Comparison of ENCODE assay signal across 12 cellular contexts in the genomic region with DNA sequence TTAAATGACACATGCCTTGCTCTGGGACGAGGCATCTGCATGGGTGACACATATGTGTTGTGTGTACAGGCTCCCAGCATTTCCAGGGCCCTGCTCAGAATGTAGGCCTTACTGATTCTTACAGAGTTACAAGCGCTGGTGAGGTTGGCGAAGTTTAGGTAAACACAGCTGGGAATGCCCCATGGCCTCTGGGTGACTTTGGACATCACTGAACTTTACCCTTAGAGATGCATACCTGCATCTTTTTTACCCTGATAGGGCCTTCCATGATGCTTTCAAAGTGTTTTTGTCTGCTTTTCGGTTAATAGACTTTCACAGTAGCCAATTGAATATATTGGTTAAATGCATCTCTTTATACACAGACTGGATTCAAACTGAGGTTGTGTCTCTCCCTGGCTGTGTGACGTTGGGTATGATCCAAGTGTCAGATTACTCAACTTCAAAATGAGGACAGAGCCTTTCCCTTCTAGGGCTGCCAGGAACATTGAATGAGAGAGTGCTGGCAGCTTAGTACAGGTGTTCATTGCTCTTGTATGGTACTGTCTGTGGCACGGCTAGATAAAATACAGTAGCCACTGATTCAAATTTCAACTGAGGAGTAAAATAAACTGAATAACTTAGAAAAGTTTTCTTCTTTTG. TPM values are rescaled to one million over a fixed set of nuclear protein-coding genes. Genes with fewer than 3 reads are reported as not detected.
A peak's percentile ranks its signal among the peaks of the same experiment; 100 is the strongest.
DNase-seq lines count a peak whose midpoint lies in the region; ATAC-seq, FAIRE-seq and TF ChIP-seq lines count a peak whose summit lies in the region.
"Had no signal": no experiment of that assay in that cellular context is flagged by ENCODE, and none has a peak within 500 bp of the region (broad histone marks: within the 10 kb centered on the region; RNA-seq: fewer than 3 reads in every experiment).

No MANE protein-coding gene starts in this region.

- H3K9ac ChIP-seq in colonic mucosa (ENCODE audit: low read depth in 2 of 2, low read length in 2 of 2), result peak overlapping the region in 1 of 2 donors; percentile 62

- H3K9me3 ChIP-seq in colonic mucosa, result no peaks in the 10 kb centered on the region
- H3K9me3 ChIP-seq: SJSA1 had no signal

- H3K27me3 ChIP-seq in colonic mucosa, result no peaks in the 10 kb centered on the region
- H3K27me3 ChIP-seq: SJSA1 had no signal

- no peak overlapping the region for H3K27ac ChIP-seq in colonic mucosa
- H3K27ac ChIP-seq: SJSA1 had no signal

- peak; percentile 27 for FAIRE-seq in H54 (lab: Jason Lieb, UNC)

- H3K4me1 ChIP-seq in colonic mucosa, result peaks cover 14% of the 10 kb centered on the region

- no peak overlapping the region for H3K4me3 ChIP-seq in colonic mucosa
- H3K4me3 ChIP-seq: SJSA1 had no signal

- no peaks in the 10 kb centered on the region for H3K36me3 ChIP-seq in colonic mucosa
- H3K36me3 ChIP-seq: SJSA1 had no signal

- no peak for TF ChIP-seq POLR2A in H54 (IDR thresholded peaks at IDR 0.05; ENCODE audit: low read depth, low read length)

- ATAC-seq in HG03045 (IDR thresholded peaks at IDR 0.05; ENCODE audit: unreplicated experiment), result no peak
- no peak for ATAC-seq in HG03378 (IDR thresholded peaks at IDR 0.05; ENCODE audit: unreplicated experiment)

- no peak for TF ChIP-seq CTCF in colonic mucosa (IDR thresholded peaks at IDR 0.05)

- DNase-seq in H54 (ENCODE audit: insufficient read length, low spot score), result no peak
- DNase-seq in NCI-H2107 treated with DMSO at 0.1 percent for 48 hours (lab: John Stamatoyannopoulos, UW; ENCODE audit: unreplicated experiment), result peak; percentile 97
- peak; percentile 50 for DNase-seq in colonic mucosa
- peak; percentile 53 for DNase-seq in myocyte (ENCODE audit: low read depth)
- no peak for DNase-seq in hepatic stellate cell (ENCODE audit: low spot score)
- no peak for DNase-seq in NCI-H146 treated with DMSO at 0.1 percent for 48 hours (lab: John Stamatoyannopoulos, UW; ENCODE audit: unreplicated experiment)
- DNase-seq: activated T-cell treated with anti-CD3 and anti-CD28 coated beads, Interleukin-2, amount 50 U/mL, for 1 hour; CD4-positive, CD25-positive, alpha-beta regulatory T cell; NCI-H446 had no signal

- intact Hi-C loops in colonic mucosa (cut with DNase I), result no loop called here

RNA-seq across cellular contexts. Expression of a gene that starts 29.5 kb away (rescaled TPM):
- total RNA-seq in colonic mucosa (10 to 100 TPM; 57.8 to 63.4 TPM), myocyte (22.5 and 32.4 TPM in 2 replicates)
- 15.6 TPM for polyA plus RNA-seq in myocyte (2012)
- total RNA-seq: CD4-positive, CD25-positive, alpha-beta regulatory T cell had no signal
- polyA plus RNA-seq: CD4-positive, CD25-positive, alpha-beta regulatory T cell had no signal

Comparison
In these comparisons a context has a peak if more than half of its experiments do, and no peak if none do; other contexts are left out.
1. DNase-seq: peak in NCI-H2107 treated with DMSO at 0.1 percent for 48 hours (single experiment), colonic mucosa (single experiment) and myocyte (single experiment); none in H54 (single experiment), hepatic stellate cell (single experiment) and NCI-H146 treated with DMSO at 0.1 percent for 48 hours (single experiment).